1 cellular context compared by ENCODE assay signal in genomic region chr3:73503781-73504180, GRCh38.
TF ChIP-seq lines count a peak whose summit lies in the region.

No MANE protein-coding gene starts in this region.

TF ChIP-seq in GM12878, 131 proteins besides CTCF, POLR2A, EP300 and RAD21 (continued from another document):
- TF ChIP-seq, protein P1, sequence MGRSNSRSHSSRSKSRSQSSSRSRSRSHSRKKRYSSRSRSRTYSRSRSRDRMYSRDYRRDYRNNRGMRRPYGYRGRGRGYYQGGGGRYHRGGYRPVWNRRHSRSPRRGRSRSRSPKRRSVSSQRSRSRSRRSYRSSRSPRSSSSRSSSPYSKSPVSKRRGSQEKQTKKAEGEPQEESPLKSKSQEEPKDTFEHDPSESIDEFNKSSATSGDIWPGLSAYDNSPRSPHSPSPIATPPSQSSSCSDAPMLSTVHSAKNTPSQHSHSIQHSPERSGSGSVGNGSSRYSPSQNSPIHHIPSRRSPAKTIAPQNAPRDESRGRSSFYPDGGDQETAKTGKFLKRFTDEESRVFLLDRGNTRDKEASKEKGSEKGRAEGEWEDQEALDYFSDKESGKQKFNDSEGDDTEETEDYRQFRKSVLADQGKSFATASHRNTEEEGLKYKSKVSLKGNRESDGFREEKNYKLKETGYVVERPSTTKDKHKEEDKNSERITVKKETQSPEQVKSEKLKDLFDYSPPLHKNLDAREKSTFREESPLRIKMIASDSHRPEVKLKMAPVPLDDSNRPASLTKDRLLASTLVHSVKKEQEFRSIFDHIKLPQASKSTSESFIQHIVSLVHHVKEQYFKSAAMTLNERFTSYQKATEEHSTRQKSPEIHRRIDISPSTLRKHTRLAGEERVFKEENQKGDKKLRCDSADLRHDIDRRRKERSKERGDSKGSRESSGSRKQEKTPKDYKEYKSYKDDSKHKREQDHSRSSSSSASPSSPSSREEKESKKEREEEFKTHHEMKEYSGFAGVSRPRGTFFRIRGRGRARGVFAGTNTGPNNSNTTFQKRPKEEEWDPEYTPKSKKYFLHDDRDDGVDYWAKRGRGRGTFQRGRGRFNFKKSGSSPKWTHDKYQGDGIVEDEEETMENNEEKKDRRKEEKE (IDR thresholded peaks at IDR 0.05), result no peak
- TF ChIP-seq E4F1 (IDR thresholded peaks at IDR 0.05; ENCODE audit: borderline replicate concordance, partially characterized antibody), result no peak
- TF ChIP-seq, protein P2, sequence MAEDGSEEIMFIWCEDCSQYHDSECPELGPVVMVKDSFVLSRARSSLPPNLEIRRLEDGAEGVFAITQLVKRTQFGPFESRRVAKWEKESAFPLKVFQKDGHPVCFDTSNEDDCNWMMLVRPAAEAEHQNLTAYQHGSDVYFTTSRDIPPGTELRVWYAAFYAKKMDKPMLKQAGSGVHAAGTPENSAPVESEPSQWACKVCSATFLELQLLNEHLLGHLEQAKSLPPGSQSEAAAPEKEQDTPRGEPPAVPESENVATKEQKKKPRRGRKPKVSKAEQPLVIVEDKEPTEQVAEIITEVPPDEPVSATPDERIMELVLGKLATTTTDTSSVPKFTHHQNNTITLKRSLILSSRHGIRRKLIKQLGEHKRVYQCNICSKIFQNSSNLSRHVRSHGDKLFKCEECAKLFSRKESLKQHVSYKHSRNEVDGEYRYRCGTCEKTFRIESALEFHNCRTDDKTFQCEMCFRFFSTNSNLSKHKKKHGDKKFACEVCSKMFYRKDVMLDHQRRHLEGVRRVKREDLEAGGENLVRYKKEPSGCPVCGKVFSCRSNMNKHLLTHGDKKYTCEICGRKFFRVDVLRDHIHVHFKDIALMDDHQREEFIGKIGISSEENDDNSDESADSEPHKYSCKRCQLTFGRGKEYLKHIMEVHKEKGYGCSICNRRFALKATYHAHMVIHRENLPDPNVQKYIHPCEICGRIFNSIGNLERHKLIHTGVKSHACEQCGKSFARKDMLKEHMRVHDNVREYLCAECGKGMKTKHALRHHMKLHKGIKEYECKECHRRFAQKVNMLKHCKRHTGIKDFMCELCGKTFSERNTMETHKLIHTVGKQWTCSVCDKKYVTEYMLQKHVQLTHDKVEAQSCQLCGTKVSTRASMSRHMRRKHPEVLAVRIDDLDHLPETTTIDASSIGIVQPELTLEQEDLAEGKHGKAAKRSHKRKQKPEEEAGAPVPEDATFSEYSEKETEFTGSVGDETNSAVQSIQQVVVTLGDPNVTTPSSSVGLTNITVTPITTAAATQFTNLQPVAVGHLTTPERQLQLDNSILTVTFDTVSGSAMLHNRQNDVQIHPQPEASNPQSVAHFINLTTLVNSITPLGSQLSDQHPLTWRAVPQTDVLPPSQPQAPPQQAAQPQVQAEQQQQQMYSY (CRISPR knock-in tag; IDR thresholded peaks at IDR 0.05), result no peak
- no peak for TF ChIP-seq SMARCA5 (IDR thresholded peaks at IDR 0.05)
- TF ChIP-seq CHD2 (IDR thresholded peaks at IDR 0.05; ENCODE audit: borderline replicate concordance, low read depth, low read length), result no peak
- TF ChIP-seq, protein P3, sequence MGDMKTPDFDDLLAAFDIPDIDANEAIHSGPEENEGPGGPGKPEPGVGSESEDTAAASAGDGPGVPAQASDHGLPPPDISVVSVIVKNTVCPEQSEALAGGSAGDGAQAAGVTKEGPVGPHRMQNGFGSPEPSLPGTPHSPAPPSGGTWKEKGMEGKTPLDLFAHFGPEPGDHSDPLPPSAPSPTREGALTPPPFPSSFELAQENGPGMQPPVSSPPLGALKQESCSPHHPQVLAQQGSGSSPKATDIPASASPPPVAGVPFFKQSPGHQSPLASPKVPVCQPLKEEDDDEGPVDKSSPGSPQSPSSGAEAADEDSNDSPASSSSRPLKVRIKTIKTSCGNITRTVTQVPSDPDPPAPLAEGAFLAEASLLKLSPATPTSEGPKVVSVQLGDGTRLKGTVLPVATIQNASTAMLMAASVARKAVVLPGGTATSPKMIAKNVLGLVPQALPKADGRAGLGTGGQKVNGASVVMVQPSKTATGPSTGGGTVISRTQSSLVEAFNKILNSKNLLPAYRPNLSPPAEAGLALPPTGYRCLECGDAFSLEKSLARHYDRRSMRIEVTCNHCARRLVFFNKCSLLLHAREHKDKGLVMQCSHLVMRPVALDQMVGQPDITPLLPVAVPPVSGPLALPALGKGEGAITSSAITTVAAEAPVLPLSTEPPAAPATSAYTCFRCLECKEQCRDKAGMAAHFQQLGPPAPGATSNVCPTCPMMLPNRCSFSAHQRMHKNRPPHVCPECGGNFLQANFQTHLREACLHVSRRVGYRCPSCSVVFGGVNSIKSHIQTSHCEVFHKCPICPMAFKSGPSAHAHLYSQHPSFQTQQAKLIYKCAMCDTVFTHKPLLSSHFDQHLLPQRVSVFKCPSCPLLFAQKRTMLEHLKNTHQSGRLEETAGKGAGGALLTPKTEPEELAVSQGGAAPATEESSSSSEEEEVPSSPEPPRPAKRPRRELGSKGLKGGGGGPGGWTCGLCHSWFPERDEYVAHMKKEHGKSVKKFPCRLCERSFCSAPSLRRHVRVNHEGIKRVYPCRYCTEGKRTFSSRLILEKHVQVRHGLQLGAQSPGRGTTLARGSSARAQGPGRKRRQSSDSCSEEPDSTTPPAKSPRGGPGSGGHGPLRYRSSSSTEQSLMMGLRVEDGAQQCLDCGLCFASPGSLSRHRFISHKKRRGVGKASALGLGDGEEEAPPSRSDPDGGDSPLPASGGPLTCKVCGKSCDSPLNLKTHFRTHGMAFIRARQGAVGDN (IDR thresholded peaks at IDR 0.05), result peak; percentile 49; the same call in 1 of the 2 replicates
- TF ChIP-seq SP1 (IDR thresholded peaks at IDR 0.05; ENCODE audit: low read depth, low read length), result no peak
- TF ChIP-seq GABPA (IDR thresholded peaks at IDR 0.05; ENCODE audit: low read depth), result no peak
- no peak for TF ChIP-seq POLR2AphosphoS2 (IDR thresholded peaks at IDR 0.05; ENCODE audit: low read depth, low read length)
- TF ChIP-seq IRF4 (IDR thresholded peaks at IDR 0.05; ENCODE audit: low read depth, low read length), result no peak
- peak; percentile 20; the same call in 1 of the 2 replicates for TF ChIP-seq USF2 (IDR thresholded peaks at IDR 0.05; ENCODE audit: borderline replicate concordance, low read depth, low read length)
- TF ChIP-seq TCF12 (IDR thresholded peaks at IDR 0.05; ENCODE audit: low read depth, low read length), result no peak
